In the genomic region with DNA sequence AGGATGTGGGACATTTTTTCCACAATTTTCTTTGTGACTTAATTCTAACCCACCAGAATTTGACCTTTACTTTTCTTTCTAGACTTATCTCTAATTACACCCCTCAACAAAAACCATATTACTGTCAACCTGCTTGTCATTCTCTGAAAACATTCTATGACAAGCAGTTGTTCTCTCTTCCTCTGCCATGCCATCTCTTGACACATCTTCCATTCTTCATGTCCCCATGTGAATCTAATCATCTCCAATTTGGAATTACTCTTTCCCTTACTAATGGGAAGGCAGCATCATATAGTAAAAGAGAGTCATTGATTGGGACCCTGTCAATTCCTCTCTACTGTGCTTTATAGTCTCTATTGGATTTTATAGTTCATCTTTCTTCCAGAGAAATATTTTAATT, we compare ENCODE assay signal across 34 cellular contexts.
"Had no signal": no experiment of that assay in that cellular context is flagged by ENCODE, and none has a peak within 500 bp of the region (broad histone marks: within the 10 kb centered on the region; RNA-seq: fewer than 3 reads in every experiment).

No MANE protein-coding gene starts in this region.

- H3K27me3 ChIP-seq: MG63 had no signal

- H3K4me2 ChIP-seq: KMS-11 had no signal

- H3K9ac ChIP-seq: KMS-11 had no signal

- DNase-seq: Karpas-422, Kasumi-1, MG63, MM.1S, MV-4-11, NCI-H1048, NCI-H1092, NCI-H1092 treated with DMSO at 0.1 percent for 48 hours, NCI-H1105, NCI-H1105 treated with DMSO at 0.1 percent for 48 hours, NCI-H1417, NCI-H1417 treated with DMSO at 0.1 percent for 48 hours, NCI-H1436, NCI-H1436 treated with DMSO at 0.1 percent for 48 hours, NCI-H146, NCI-H1694, NCI-H1694 treated with DMSO at 0.1 percent for 48 hours, NCI-H187, NCI-H187 treated with DMSO at 0.1 percent for 48 hours, NCI-H1930, NCI-H2029, NCI-H2029 treated with DMSO at 0.1 percent for 48 hours, NCI-H2081, NCI-H2081 treated with DMSO at 0.1 percent for 48 hours, NCI-H2107, NCI-H2171, NCI-H2171 treated with DMSO at 0.1 percent for 48 hours, NCI-H2227 treated with DMSO at 0.1 percent for 48 hours, NCI-H226, NCI-H345, NCI-H446, NCI-H446 treated with DMSO at 0.1 percent for 48 hours, NCI-H510A had no signal

- H3K27ac ChIP-seq: KMS-11 had no signal

- H3K9me3 ChIP-seq: MG63 had no signal

- H3K36me3 ChIP-seq: MG63 had no signal

- H3K4me3 ChIP-seq: MG63 had no signal
